Comparison of ENCODE assay signal across 1 cellular context in genomic region chr3:123015596-123015995, GRCh38.
TF ChIP-seq lines count a peak whose summit lies in the region.

No MANE protein-coding gene starts in this region.

TF ChIP-seq in H1, 55 proteins besides CTCF, POLR2A, EP300 and RAD21:
- TF ChIP-seq BRCA1 (IDR thresholded peaks at IDR 0.05; ENCODE audit: low read depth, low read length) (no peak), YY1 (IDR thresholded peaks at IDR 0.05; ENCODE audit: low read depth, low read length) (no peak), NANOG (IDR thresholded peaks at IDR 0.05; ENCODE audit: insufficient read depth, low read depth, low read length, poor library complexity, severe bottlenecking) (no peak), MAX (IDR thresholded peaks at IDR 0.05) (no peak), ASH2L (IDR thresholded peaks at IDR 0.05; ENCODE audit: low read length) (no peak), ATF2 (IDR thresholded peaks at IDR 0.05; ENCODE audit: low read length) (no peak), TAF7 (optimal IDR thresholded peaks at IDR 0.05; ENCODE audit: borderline replicate concordance, low read depth, low read length) (no peak), TCF12 (IDR thresholded peaks at IDR 0.05; ENCODE audit: low read depth, low read length) (no peak), JUN (IDR thresholded peaks at IDR 0.05; ENCODE audit: low read depth, low read length) (no peak), NRF1 (IDR thresholded peaks at IDR 0.05; ENCODE audit: low read depth, low read length) (no peak), KDM4A (IDR thresholded peaks at IDR 0.05; ENCODE audit: low read depth, low read length, severe bottlenecking) (no peak), SRF (IDR thresholded peaks at IDR 0.05; ENCODE audit: low read depth, low read length) (no peak), SP2 (IDR thresholded peaks at IDR 0.05; ENCODE audit: low read length) (no peak), POU5F1 (IDR thresholded peaks at IDR 0.05; ENCODE audit: low read depth, low read length) (no peak), RNF2 (IDR thresholded peaks at IDR 0.05; ENCODE audit: borderline replicate concordance, low read depth, low read length, missing control alignments, poor library complexity, severe bottlenecking) (no peak), SP1 (IDR thresholded peaks at IDR 0.05; ENCODE audit: low read depth, low read length) (no peak), SIRT6 (IDR thresholded peaks at IDR 0.05; ENCODE audit: low read length) (no peak), POLR2AphosphoS5 (IDR thresholded peaks at IDR 0.05; ENCODE audit: low read depth, low read length) (no peak)
TF ChIP-seq in H1: peak in this region for 0.
